In genomic region chr11:101321222-101321621, GRCh38 we compare ENCODE assay signal across 33 cellular contexts.
DNase-seq lines count a peak whose midpoint lies in the region; ATAC-seq and TF ChIP-seq lines count a peak whose summit lies in the region.
"Had no signal": no experiment of that assay in that cellular context is flagged by ENCODE, and none has a peak within 500 bp of the region (broad histone marks: within the 10 kb centered on the region; RNA-seq: fewer than 3 reads in every experiment).

No MANE protein-coding gene starts in this region.

- no peaks in the 10 kb centered on the region for H3K4me1 Mint-ChIP-seq in H9
- H3K4me1 Mint-ChIP-seq: activated naive CD8-positive, alpha-beta T cell treated with anti-CD3 and anti-CD28 coated beads, Interleukin-2, amount 10 ng/mL, durations not matched to agents 7 days and 5 days; nephron had no signal

- H3K9me3 Mint-ChIP-seq in H9 = peaks cover 0 to 5% of the 10 kb centered on the region in 2 experiments; a peak in 2 of 5 replicates

- H2BK120ac ChIP-seq in H9 (ENCODE audit: low read depth, low read length, poor library complexity, severe bottlenecking) = no peak overlapping the region

- H4K20me1 ChIP-seq in H9 (ENCODE audit: control insufficient read depth, insufficient read depth, insufficient read length) = no peaks in the 10 kb centered on the region
- H4K20me1 ChIP-seq in PC-9 (ENCODE audit: insufficient read depth) = no peaks in the 10 kb centered on the region

- H3K4me2 ChIP-seq in H9 (ENCODE audit: insufficient read depth, insufficient read length, low read length) = no peak overlapping the region
- H3K4me2 ChIP-seq in PC-9 = no peak overlapping the region

- H3K79me2 ChIP-seq in H9 (ENCODE audit: insufficient read depth, low read length) (no peaks in the 10 kb centered on the region), PC-9 (ENCODE audit: low read depth) (no peaks in the 10 kb centered on the region)

- intact Hi-C loops in upper lobe of right lung (cut with DNase I) (no loop called here), PC-9 (cut with micrococcal nuclease; ENCODE audit: unreplicated experiment) (no loop called here)

- no peak overlapping the region for H3K9ac ChIP-seq in H9 (ENCODE audit: extremely low read depth, insufficient read length, low read length)

- no peak overlapping the region for H4K5ac ChIP-seq in H9 (ENCODE audit: insufficient read length, low read depth, low read length)

- H3K4me3 ChIP-seq in WERI-Rb-1 (ENCODE audit: low read depth, low read length) = no peak overlapping the region
- no peak overlapping the region for H3K4me3 ChIP-seq in upper lobe of right lung
- H3K4me3 ChIP-seq in PC-9 = no peak overlapping the region
- H3K4me3 ChIP-seq: ascending aorta, gastroesophageal sphincter, GM12878, mucosa of descending colon, ovary, SK-N-MC, stomach, tibial artery had no signal

- POLR2A ChIA-PET in PC-9 (lab: Charles Lee; ENCODE audit: unreplicated experiment) = no interaction called here

- no peak overlapping the region for H3K4ac ChIP-seq in H9 (ENCODE audit: low read depth, low read length)

- BruUV-seq in PC-9 (replicated peaks; lab: Mats Ljungman, UMichigan) = no TSS peak

- TF ChIP-seq CTCF in H9 (conservative IDR thresholded peaks at IDR 0.05) (peak; percentile 52), WERI-Rb-1 (IDR thresholded peaks at IDR 0.05; ENCODE audit: low read depth, low read length) (peak; percentile 45), upper lobe of right lung (IDR thresholded peaks at IDR 0.05) (peak; percentile 12), PC-9 (conservative IDR thresholded peaks at IDR 0.05) (no peak)

- H3T11ph ChIP-seq in H9 (ENCODE audit: low read length) = no peak overlapping the region

- H3K14ac ChIP-seq in H9 (ENCODE audit: insufficient read depth, low read length) = no peak overlapping the region

- no peaks in the 10 kb centered on the region for H3K23me2 ChIP-seq in H9 (ENCODE audit: insufficient read length, low read depth, low read length, poor library complexity, severe bottlenecking)

- no peaks in the 10 kb centered on the region; a peak in 1 of 7 replicates for H3K36me3 Mint-ChIP-seq in H9 (ENCODE audit: insufficient read depth in 1 of 3, low read depth in 3 of 3)
- H3K36me3 Mint-ChIP-seq: activated naive CD8-positive, alpha-beta T cell treated with anti-CD3 and anti-CD28 coated beads, Interleukin-2, amount 10 ng/mL, durations not matched to agents 7 days and 5 days had no signal

- H3K27ac Mint-ChIP-seq in H9 = no peak overlapping the region; a peak in 1 of 7 replicates
- H3K27ac Mint-ChIP-seq: activated naive CD8-positive, alpha-beta T cell treated with anti-CD3 and anti-CD28 coated beads, Interleukin-2, amount 10 ng/mL, durations not matched to agents 7 days and 5 days; nephron; T-helper 1 cell treated with Interleukin-12 subunit alpha and Interleukin-12 subunit beta and Interleukin-4 antibody, amounts not matched to agents 30 μg/mL and 1 μg/mL, for 36 hours had no signal

- peak overlapping the region; percentile 55 for H3K56ac ChIP-seq in H9 (ENCODE audit: insufficient read length, low read depth, low read length)

- H3K9me2 ChIP-seq in PC-9 (ENCODE audit: insufficient read depth) = no peaks in the 10 kb centered on the region

- no peak overlapping the region for H2BK12ac ChIP-seq in H9 (ENCODE audit: insufficient read length, low read depth, low read length)

- ATAC-seq in upper lobe of right lung (peak; percentile 94), HG03159 (IDR thresholded peaks at IDR 0.05; ENCODE audit: unreplicated experiment) (no peak)
- ATAC-seq: gastroesophageal sphincter, GM12878, mucosa of descending colon had no signal

- no peak overlapping the region for H3K4me3 Mint-ChIP-seq in H9
- H3K4me3 Mint-ChIP-seq: activated naive CD8-positive, alpha-beta T cell treated with anti-CD3 and anti-CD28 coated beads, Interleukin-2, amount 10 ng/mL, durations not matched to agents 7 days and 5 days; nephron; T-helper 1 cell treated with Interleukin-12 subunit alpha and Interleukin-12 subunit beta and Interleukin-4 antibody, amounts not matched to agents 30 μg/mL and 1 μg/mL, for 36 hours had no signal

- no peaks in the 10 kb centered on the region for H3K79me1 ChIP-seq in H9 (ENCODE audit: insufficient read depth, low read depth, low read length, poor library complexity, severe bottlenecking)

- no peak overlapping the region for H2BK20ac ChIP-seq in H9 (ENCODE audit: low read depth, low read length, poor library complexity, severe bottlenecking)

- DNase-seq in H9 (peak; percentile 44), WERI-Rb-1 (no peak), iPS-NIHi7 (ENCODE audit: extremely low spot score) (peak; percentile 25), upper lobe of right lung (peak; percentile 78), PC-9 (no peak)
- no peak for DNase-seq in stimulated activated CD8-positive, alpha-beta memory T cell treated with anti-CD3 and anti-CD28 coated beads, Interleukin-4, amount 100 ng/mL, for 48 hours
- DNase-seq: activated CD4-positive, alpha-beta T cell treated with anti-CD3 and anti-CD28 coated beads for 4 hours; activated naive CD8-positive, alpha-beta T cell treated with anti-CD3 and anti-CD28 coated beads, Interleukin-2, amount 10 ng/mL, durations not matched to agents 7 days and 5 days; activated T-cell treated with anti-CD3 and anti-CD28 coated beads for 4 hours; C1 segment of cervical spinal cord; Caco-2; central memory CD4-positive, alpha-beta T cell; DMS79; hippocampal formation; IMR-90; mucosa of descending colon; NCI-H1105 treated with DMSO at 0.1 percent for 48 hours; NCI-H2029; NCI-H2227 treated with DMSO at 0.1 percent for 48 hours; NCI-H748 treated with DMSO at 0.1 percent for 48 hours; ovary; retina; small intestine; stomach; tibial artery had no signal

- H3K18ac ChIP-seq in H9 (ENCODE audit: insufficient read length, low read depth, low read length) = no peak overlapping the region

- no peak overlapping the region for H2AK5ac ChIP-seq in H9 (ENCODE audit: insufficient read length, low read length)

- H3K27ac ChIP-seq in H9 (ENCODE audit: insufficient read length, low read depth, low read length) (no peak overlapping the region), WERI-Rb-1 (no peak overlapping the region), upper lobe of right lung (no peak overlapping the region), PC-9 (no peak overlapping the region)
- H3K27ac ChIP-seq: ascending aorta, gastroesophageal sphincter, ovary, RWPE1, SK-N-MC, stomach, tibial artery had no signal

- no peak overlapping the region for H2BK5ac ChIP-seq in H9 (ENCODE audit: insufficient read length, low read length)

- H3K9me3 ChIP-seq in H9 (ENCODE audit: control insufficient read depth, low read depth, low read length) (no peaks in the 10 kb centered on the region), WERI-Rb-1 (ENCODE audit: severe bottlenecking) (no peaks in the 10 kb centered on the region), upper lobe of right lung (no peaks in the 10 kb centered on the region), PC-9 (ENCODE audit: insufficient read depth, low read depth) (no peaks in the 10 kb centered on the region)
- H3K9me3 ChIP-seq: ascending aorta, Caco-2, gastroesophageal sphincter, mucosa of descending colon, ovary, stomach, tibial artery had no signal

- no peak overlapping the region for H2BK15ac ChIP-seq in H9 (ENCODE audit: low read depth, low read length)

- no CpG with 5 or more reads among the region's 3 CpGs for WGBS in H9 (ENCODE audit: extremely low coverage, insufficient read length, low lambda C conversion rate)

- no peaks in the 10 kb centered on the region for H3F3A ChIP-seq in PC-9 (ENCODE audit: insufficient read depth, low read depth)

- no peak overlapping the region for H4K91ac ChIP-seq in H9 (ENCODE audit: insufficient read length, low read depth, low read length)

- no peak overlapping the region for H3K23ac ChIP-seq in H9 (ENCODE audit: insufficient read length, low read depth, low read length)

- CTCF ChIA-PET in PC-9 (lab: Charles Lee) = no interaction called here

- H3K36me3 ChIP-seq in WERI-Rb-1 = no peaks in the 10 kb centered on the region
- no peaks in the 10 kb centered on the region for H3K36me3 ChIP-seq in upper lobe of right lung
- no peaks in the 10 kb centered on the region for H3K36me3 ChIP-seq in PC-9 (ENCODE audit: low read depth)
- H3K36me3 ChIP-seq: ascending aorta, gastroesophageal sphincter, ovary, stomach, tibial artery had no signal

- no peaks in the 10 kb centered on the region for H3K27me3 Mint-ChIP-seq in H9 (ENCODE audit: low read depth)
- H3K27me3 Mint-ChIP-seq: activated naive CD8-positive, alpha-beta T cell treated with anti-CD3 and anti-CD28 coated beads, Interleukin-2, amount 10 ng/mL, durations not matched to agents 7 days and 5 days had no signal

- H3K4me1 ChIP-seq in H9 (ENCODE audit: insufficient read depth, low read length) (no peaks in the 10 kb centered on the region), upper lobe of right lung (no peaks in the 10 kb centered on the region), PC-9 (replicated peaks; ENCODE audit: insufficient read depth) (no peaks in the 10 kb centered on the region)
- H3K4me1 ChIP-seq: Caco-2, gastroesophageal sphincter, stomach had no signal

- no peaks in the 10 kb centered on the region for H3K27me3 ChIP-seq in H9 (ENCODE audit: insufficient read depth, low read length)
- H3K27me3 ChIP-seq in WERI-Rb-1 (ENCODE audit: insufficient read depth, low read depth, severe bottlenecking) = no peaks in the 10 kb centered on the region
- no peaks in the 10 kb centered on the region for H3K27me3 ChIP-seq in upper lobe of right lung
- H3K27me3 ChIP-seq in PC-9 (ENCODE audit: insufficient read depth, low read depth) = no peaks in the 10 kb centered on the region
- H3K27me3 ChIP-seq: ascending aorta, gastroesophageal sphincter, ovary, stomach, tibial artery had no signal

- no peak overlapping the region for H2AFZ ChIP-seq in H9 (ENCODE audit: low read length)
- no peak overlapping the region for H2AFZ ChIP-seq in PC-9

- no peak overlapping the region for H4K8ac ChIP-seq in H9 (replicated peaks; ENCODE audit: insufficient read length, low read depth, low read length)

Comparison
In these comparisons a context has a peak if more than half of its experiments do, and no peak if none do; other contexts are left out.
1. DNase-seq: peak in H9 (single experiment), iPS-NIHi7 (single experiment) and upper lobe of right lung (single experiment); none in WERI-Rb-1 (single experiment), stimulated activated CD8-positive, alpha-beta memory T cell treated with anti-CD3 and anti-CD28 coated beads, Interleukin-4, amount 100 ng/mL, for 48 hours (single experiment) and PC-9 (0 of 2).